Comparison of ENCODE assay signal across 24 cellular contexts in genomic region chr15:85025516-85026279, GRCh38. TPM values are rescaled to one million over a fixed set of nuclear protein-coding genes. Genes with fewer than 3 reads are reported as not detected.
A peak's percentile ranks its signal among the peaks of the same experiment; 100 is the strongest.
DNase-seq lines count a peak whose midpoint lies in the region; ATAC-seq and TF ChIP-seq lines count a peak whose summit lies in the region.
"Had no signal": no experiment of that assay in that cellular context is flagged by ENCODE, and none has a peak within 500 bp of the region (broad histone marks: within the 10 kb centered on the region; RNA-seq: fewer than 3 reads in every experiment).

No MANE protein-coding gene starts in this region.

- H3K27ac ChIP-seq in heart left ventricle = peak overlapping the region in 9 of 12 donors; percentile 1 to 67 (median 45)
- peak overlapping the region; percentile 11 to 95 (median 80) for H3K27ac ChIP-seq in dorsolateral prefrontal cortex
- peak overlapping the region; percentile 43 to 81 (median 60) for H3K27ac ChIP-seq in transverse colon
- H3K27ac ChIP-seq in suprapubic skin = no peak overlapping the region

- H3K4me1 ChIP-seq in heart left ventricle = peaks cover 6 to 77% (median 50%) of the 10 kb centered on the region in 12 donors
- H3K4me1 ChIP-seq in mucosa of descending colon (ENCODE audit: low read depth) = peaks cover 49% of the 10 kb centered on the region
- H3K4me1 ChIP-seq in transverse colon = peaks cover 40 to 95% (median 73%) of the 10 kb centered on the region in 4 donors
- peaks cover 42% of the 10 kb centered on the region for H3K4me1 ChIP-seq in suprapubic skin

- TF ChIP-seq POLR2A in heart left ventricle (IDR thresholded peaks at IDR 0.05) (no peak), transverse colon (IDR thresholded peaks at IDR 0.05) (no peak), suprapubic skin (IDR thresholded peaks at IDR 0.05) (no peak)

- no peak for TF ChIP-seq CTCF in heart left ventricle (IDR thresholded peaks at IDR 0.05)
- no peak for TF ChIP-seq CTCF in dorsolateral prefrontal cortex (IDR thresholded peaks at IDR 0.05 in 54 of 56, conservative IDR thresholded peaks at IDR 0.05 in 2 of 56; ENCODE audit: low read depth in 1 of 56, partially characterized antibody in 56 of 56)
- TF ChIP-seq CTCF in mucosa of descending colon (IDR thresholded peaks at IDR 0.05) = no peak
- TF ChIP-seq CTCF in transverse colon (IDR thresholded peaks at IDR 0.05) = no peak
- no peak for TF ChIP-seq CTCF in suprapubic skin (IDR thresholded peaks at IDR 0.05)

- TF ChIP-seq EP300 in transverse colon (IDR thresholded peaks at IDR 0.05; ENCODE audit: low read depth) = no peak
- no peak for TF ChIP-seq EP300 in suprapubic skin (IDR thresholded peaks at IDR 0.05)

- in situ Hi-C loops in transverse colon (cut with MboI; ENCODE audit: low pct_ligation_motif_present in 1 of 4, low pct_unique_long_range_greater_than_20kb in 1 of 4, low sequenced_read_pairs in 3 of 4) = no loop called here

- 75 to 83% (median 80%) methylated on average over 4 of the region's 4 CpGs for WGBS in heart left ventricle, 4 donors
- WGBS in transverse colon (ENCODE audit: low coverage in 1 of 2), 2 donors = 61 to 80% methylated on average over 1 to 4 of the region's 4 CpGs
- 74% methylated on average over 4 of the region's 4 CpGs for WGBS in suprapubic skin

- DNase-seq in heart left ventricle (no peak), Right ventricle myocardium superior (no peak), dorsolateral prefrontal cortex (no peak), mucosa of descending colon (no peak), transverse colon (no peak), HK-2 (ENCODE audit: unreplicated experiment) (no peak), suprapubic skin (ENCODE audit: low spot score in 2 of 2) (no peak), Ammon's horn (ENCODE audit: low spot score) (no peak)
- DNase-seq: 8988T; activated CD4-positive, alpha-beta T cell treated with anti-CD3 and anti-CD28 coated beads for 1 hour; activated naive CD4-positive, alpha-beta T cell treated with anti-CD3 and anti-CD28 coated beads, Interleukin-2, amount 50 U/mL, for 16 hours; activated T-cell treated with anti-CD3 and anti-CD28 coated beads, Interleukin-2, amount 50 U/mL, for 48 hours; Calu3; EL; glutamatergic neuron; HCEC 1CT; naive B cell; NCI-H1417 treated with DMSO at 0.1 percent for 48 hours; NCI-H748 treated with DMSO at 0.1 percent for 48 hours; ovary; SIG-M5; stimulated activated CD4-positive, alpha-beta T cell treated with anti-CD3 and anti-CD28 coated beads, Interleukin-1b, Interleukin-23, amount 100 ng/mL, for 48 hours; stimulated activated naive B cell treated with anti-CD40 and anti-IgM and Interleukin-4, amounts not matched to agents 10 μg/mL and 1 μg/mL and 100 μg/mL, for 72 hours had no signal

- no peaks in the 10 kb centered on the region for H3K36me3 ChIP-seq in heart left ventricle
- H3K36me3 ChIP-seq in mucosa of descending colon (ENCODE audit: low read depth) = no peaks in the 10 kb centered on the region
- no peaks in the 10 kb centered on the region for H3K36me3 ChIP-seq in transverse colon
- no peaks in the 10 kb centered on the region for H3K36me3 ChIP-seq in suprapubic skin
- H3K36me3 ChIP-seq: ovary had no signal

- ATAC-seq in heart left ventricle = no peak
- no peak for ATAC-seq in Right ventricle myocardium superior (ENCODE audit: poor library complexity)
- peak; percentile 49 for ATAC-seq in mucosa of descending colon

- H3K27me3 ChIP-seq in heart left ventricle = no peaks in the 10 kb centered on the region
- H3K27me3 ChIP-seq in dorsolateral prefrontal cortex = no peaks in the 10 kb centered on the region
- H3K27me3 ChIP-seq in transverse colon = no peaks in the 10 kb centered on the region
- H3K27me3 ChIP-seq in suprapubic skin = no peaks in the 10 kb centered on the region
- H3K27me3 ChIP-seq: ovary had no signal

- intact Hi-C loops in heart left ventricle (cut with DNase I) (loop anchor here in 5 of 10 donors (1.0 to 5.0 kb wide), 3 partner anchors 18 to 43 kb away; partner anchors contain the start of gene PDE8A (in 4 of the 5)), Right ventricle myocardium superior (cut with DNase I) (loop anchor here (5.0 kb wide), 1 partner anchor 43 kb away; the partner anchor contains the start of gene PDE8A), dorsolateral prefrontal cortex (cut with DNase I) (loop anchor here in 1 of 2 donors (5.0 kb wide), 1 partner anchor 43 kb away; the partner anchor contains the start of gene PDE8A), mucosa of descending colon (cut with DNase I, micrococcal nuclease) (no loop called here), transverse colon (cut with DNase I; ENCODE audit: low total_unique reads) (no loop called here)

- no peaks in the 10 kb centered on the region for H3K9me3 ChIP-seq in heart left ventricle
- H3K9me3 ChIP-seq in mucosa of descending colon = no peaks in the 10 kb centered on the region
- H3K9me3 ChIP-seq in transverse colon = no peaks in the 10 kb centered on the region
- H3K9me3 ChIP-seq in suprapubic skin = no peaks in the 10 kb centered on the region
- H3K9me3 ChIP-seq: ovary had no signal

- H3K4me3 ChIP-seq in heart left ventricle (no peak overlapping the region), dorsolateral prefrontal cortex (no peak overlapping the region), mucosa of descending colon (no peak overlapping the region), transverse colon (no peak overlapping the region), suprapubic skin (no peak overlapping the region)
- H3K4me3 ChIP-seq: coronary artery, ovary had no signal

RNA-seq across cellular contexts. Expression of gene PDE8A, which starts 44.0 kb away (rescaled TPM):
- total RNA-seq in heart left ventricle (10 to 100 TPM in 8 of 9 donors, 1 to 10 TPM in 1; 9.4 to 21.5 (median 17.8) TPM), Right ventricle myocardium superior (13.5 TPM), dorsolateral prefrontal cortex (100 to 1,000 TPM in 47 of 120 experiments, 10 to 100 TPM in 73; 30.4 to 316 (median 86.1) TPM), mucosa of descending colon (100 to 1,000 TPM in 1 of 3 donors, 10 to 100 TPM in 2; 79.7 to 117 (median 98.3) TPM), transverse colon (100 to 1,000 TPM; 115 to 188 (median 165) TPM), suprapubic skin (10 to 100 TPM; 15.3 to 48.5 (median 19.0) TPM)
- 10 to 100 TPM; 11.9 to 13.6 TPM for polyA plus RNA-seq in heart left ventricle
